ENCODE assay signal across 10 cellular contexts in the genomic region with DNA sequence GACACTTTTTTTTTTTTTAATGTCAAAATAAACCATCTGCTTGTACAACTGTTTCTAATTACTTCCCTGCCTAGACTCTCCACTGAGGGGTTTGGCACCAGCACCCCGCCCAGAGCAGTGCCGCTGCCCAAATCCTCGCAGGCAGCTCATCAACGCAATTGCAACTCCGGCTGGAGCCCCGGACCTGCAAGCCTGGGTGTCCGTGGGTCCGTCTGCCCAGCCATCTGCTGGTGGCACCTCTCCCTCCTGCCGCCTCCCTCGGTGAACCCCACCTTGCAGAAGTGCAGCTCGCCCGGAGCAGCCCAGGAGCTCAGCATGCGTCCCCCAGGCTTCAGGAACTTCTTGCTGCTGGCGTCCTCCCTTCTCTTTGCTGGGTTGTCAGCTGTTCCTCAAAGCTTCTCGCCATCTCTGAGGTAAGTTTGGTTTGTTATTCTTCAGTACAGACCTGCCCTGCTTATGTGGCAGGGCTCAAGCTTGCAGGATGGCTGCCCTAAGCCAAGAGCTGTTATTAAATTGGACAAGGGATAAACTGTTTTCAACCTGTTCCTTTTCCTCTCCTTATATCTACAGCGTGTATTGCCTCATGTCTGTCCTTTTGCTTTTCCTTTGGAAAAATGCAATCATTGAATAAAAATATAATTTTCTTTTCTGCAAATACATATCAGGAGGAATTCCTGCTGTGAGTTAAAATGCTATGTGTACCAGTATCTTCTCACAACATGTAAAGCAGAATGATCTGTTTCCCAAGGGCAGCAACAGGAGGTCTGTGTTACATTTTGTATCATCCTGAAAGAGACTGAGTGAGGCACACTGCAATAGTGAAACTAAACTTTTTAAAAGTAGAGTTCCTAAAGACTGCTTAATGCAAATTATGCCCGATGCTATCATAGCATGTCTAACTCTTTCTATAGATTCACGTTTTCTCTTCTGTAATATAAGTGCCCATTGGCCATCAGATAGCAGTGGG. TPM values are rescaled to one million over a fixed set of nuclear protein-coding genes. Genes with fewer than 3 reads are reported as not detected.
DNase-seq lines count a peak whose midpoint lies in the region; ATAC-seq and TF ChIP-seq lines count a peak whose summit lies in the region.
"Had no signal": no experiment of that assay in that cellular context is flagged by ENCODE, and none has a peak within 500 bp of the region (broad histone marks: within the 10 kb centered on the region; RNA-seq: fewer than 3 reads in every experiment).

ITGBL1 (plus strand) TSS at position 157 of the 967 bp plus-strand sequence; CDS start at position 316, 159 bp downstream.

- no peak within 1 kb of the TSS for H3K27ac ChIP-seq in HEK293 (ENCODE audit: extremely low read depth, low read depth, low read length)
- peak within 1 kb of the TSS in 2 of 12 donors; percentile 20 to 25 for H3K27ac ChIP-seq in heart left ventricle
- peak within 1 kb of the TSS; percentile 84 to 90 for H3K27ac ChIP-seq in thoracic aorta
- H3K27ac ChIP-seq: neutrophil had no signal

- ATAC-seq in GM18502 (IDR thresholded peaks at IDR 0.05; ENCODE audit: poor library complexity, unreplicated experiment) (peak; percentile 95), heart left ventricle (peak in 3 of 4 donors; percentile 36 to 58 (median 40)), thoracic aorta (ENCODE audit: insufficient number of reproducible peaks, low FRiP score, low read depth) (no peak)

- TF ChIP-seq CTCF in HEK293 (tag by site-specific recombination; IDR thresholded peaks at IDR 0.05) (no peak), heart left ventricle (IDR thresholded peaks at IDR 0.05) (no peak), thoracic aorta (IDR thresholded peaks at IDR 0.05) (no peak)

- intact Hi-C loops in heart left ventricle (cut with DNase I): loop anchor here in 2 of 10 donors (10.0 kb wide), 2 partner anchors 298 to 308 kb away; no protein-coding TSS in a partner anchor

- WGBS in heart left ventricle, 4 donors: 48 to 67% (median 62%) methylated on average over 18 of the region's 18 CpGs

- DNase-seq in RPMI7951 (ENCODE audit: low read depth) (peak; percentile 73), heart left ventricle (peak in 2 of 5 donors; percentile 38 to 60), thoracic aorta (ENCODE audit: low spot score) (no peak), NCI-H2081 treated with DMSO at 0.1 percent for 48 hours (lab: John Stamatoyannopoulos, UW) (no peak), SIG-M5 treated with dmso at 0.1 percent for 504 hours (lab: John Stamatoyannopoulos, UW; ENCODE audit: unreplicated experiment) (no peak)
- DNase-seq in stimulated activated naive CD4-positive, alpha-beta T cell (lab: John Stamatoyannopoulos, UW): no peak

- H3K36me3 ChIP-seq in HEK293 (ENCODE audit: control insufficient read depth in 2 of 2, insufficient read depth in 1 of 2, low read length in 2 of 2) (no peaks in the 10 kb centered on the region), heart left ventricle (no peaks in the 10 kb centered on the region), thoracic aorta (no peaks in the 10 kb centered on the region)
- H3K36me3 ChIP-seq: neutrophil had no signal

- POLR2A ChIA-PET in HEK293 (lab: Yijun Ruan, JAX): no interaction called here

- no peak for TF ChIP-seq POLR2A in heart left ventricle (IDR thresholded peaks at IDR 0.05)

- H3K27me3 ChIP-seq in heart left ventricle (peaks cover 0 to 5% (median 0%) of the 10 kb centered on the region in 9 donors), thoracic aorta (replicated peaks; ENCODE audit: insufficient read depth) (no peaks in the 10 kb centered on the region)

- H3K4me1 ChIP-seq in HEK293 (ENCODE audit: control insufficient read depth, insufficient read depth, low read length) (no peaks in the 10 kb centered on the region), heart left ventricle (peaks cover 0 to 7% (median 0%) of the 10 kb centered on the region in 12 donors), thoracic aorta (ENCODE audit: control insufficient read depth in 1 of 2, low read depth in 2 of 2) (peaks cover 29 to 52% of the 10 kb centered on the region in 2 donors)

- CTCF ChIA-PET in HEK293 (lab: Yijun Ruan, JAX): interaction anchor here (0.7 kb wide), 1 partner anchor 782 kb away, joined by 3 read pairs; no protein-coding TSS in a partner anchor

- H3K9me3 ChIP-seq in HEK293 (ENCODE audit: control insufficient read depth, insufficient read depth, low read depth, low read length) (no peaks in the 10 kb centered on the region), heart left ventricle (no peaks in the 10 kb centered on the region), thoracic aorta (no peaks in the 10 kb centered on the region)
- H3K9me3 ChIP-seq: neutrophil had no signal

- no peak within 1 kb of the TSS for H3K4me3 ChIP-seq in HEK293 (ENCODE audit: low read depth, low read length)
- H3K4me3 ChIP-seq in heart left ventricle: peak within 1 kb of the TSS; percentile 8 to 65 (median 50)
- peak within 1 kb of the TSS; percentile 82 for H3K4me3 ChIP-seq in thoracic aorta

TF ChIP-seq in HEK293, 187 proteins besides CTCF, POLR2A, EP300 and RAD21:
- TF ChIP-seq ZNF426 (tag by site-specific recombination; IDR thresholded peaks at IDR 0.05): no peak
- no peak for TF ChIP-seq PBX3 (CRISPR knock-in tag; IDR thresholded peaks at IDR 0.05)
- TF ChIP-seq SCRT2 (tag by site-specific recombination; IDR thresholded peaks at IDR 0.05): peak; percentile 46
- TF ChIP-seq ZNF324 (tag by site-specific recombination; IDR thresholded peaks at IDR 0.05): no peak
- TF ChIP-seq, protein P1, sequence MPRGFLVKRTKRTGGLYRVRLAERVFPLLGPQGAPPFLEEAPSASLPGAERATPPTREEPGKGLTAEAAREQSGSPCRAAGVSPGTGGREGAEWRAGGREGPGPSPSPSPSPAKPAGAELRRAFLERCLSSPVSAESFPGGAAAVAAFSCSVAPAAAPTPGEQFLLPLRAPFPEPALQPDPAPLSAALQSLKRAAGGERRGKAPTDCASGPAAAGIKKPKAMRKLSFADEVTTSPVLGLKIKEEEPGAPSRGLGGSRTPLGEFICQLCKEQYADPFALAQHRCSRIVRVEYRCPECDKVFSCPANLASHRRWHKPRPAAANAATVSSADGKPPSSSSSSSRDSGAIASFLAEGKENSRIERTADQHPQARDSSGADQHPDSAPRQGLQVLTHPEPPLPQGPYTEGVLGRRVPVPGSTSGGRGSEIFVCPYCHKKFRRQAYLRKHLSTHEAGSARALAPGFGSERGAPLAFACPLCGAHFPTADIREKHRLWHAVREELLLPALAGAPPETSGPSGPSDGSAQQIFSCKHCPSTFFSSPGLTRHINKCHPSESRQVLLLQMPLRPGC (tag by site-specific recombination; IDR thresholded peaks at IDR 0.05): no peak
- no peak for TF ChIP-seq ZNF48 (tag by site-specific recombination; IDR thresholded peaks at IDR 0.05)
- TF ChIP-seq ZNF792 (tag by site-specific recombination; IDR thresholded peaks at IDR 0.05): no peak
- TF ChIP-seq, protein P2, sequence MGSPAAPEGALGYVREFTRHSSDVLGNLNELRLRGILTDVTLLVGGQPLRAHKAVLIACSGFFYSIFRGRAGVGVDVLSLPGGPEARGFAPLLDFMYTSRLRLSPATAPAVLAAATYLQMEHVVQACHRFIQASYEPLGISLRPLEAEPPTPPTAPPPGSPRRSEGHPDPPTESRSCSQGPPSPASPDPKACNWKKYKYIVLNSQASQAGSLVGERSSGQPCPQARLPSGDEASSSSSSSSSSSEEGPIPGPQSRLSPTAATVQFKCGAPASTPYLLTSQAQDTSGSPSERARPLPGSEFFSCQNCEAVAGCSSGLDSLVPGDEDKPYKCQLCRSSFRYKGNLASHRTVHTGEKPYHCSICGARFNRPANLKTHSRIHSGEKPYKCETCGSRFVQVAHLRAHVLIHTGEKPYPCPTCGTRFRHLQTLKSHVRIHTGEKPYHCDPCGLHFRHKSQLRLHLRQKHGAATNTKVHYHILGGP (tag by site-specific recombination; IDR thresholded peaks at IDR 0.05): no peak
TF ChIP-seq in HEK293: peak in this region for 1.

RNA-seq across cellular contexts. Expression of gene ITGBL1, which starts in this region (rescaled TPM):
- 57.1 and 69.0 TPM in 2 replicates for total RNA-seq in RPMI7951 (2014; rRNA removed; shearing (Covaris generic))
- total RNA-seq in heart left ventricle (1 to 10 TPM; 1.3 to 5.9 (median 3.1) TPM), thoracic aorta (100 to 1,000 TPM; 179 to 224 TPM)
- 1 to 10 TPM in 1 of 2 donors, under 1 TPM in 1; 0.15 to 2.1 TPM for polyA plus RNA-seq in heart left ventricle
- total RNA-seq: T-helper 1 cell treated with Interleukin-12 subunit alpha and Interleukin-12 subunit beta and Interleukin-4 antibody, amounts not matched to agents 30 ng/mL and 1 ng/mL, for 36 hours had no signal
